ENCODE assay signal across 1 cellular context in the genomic region with DNA sequence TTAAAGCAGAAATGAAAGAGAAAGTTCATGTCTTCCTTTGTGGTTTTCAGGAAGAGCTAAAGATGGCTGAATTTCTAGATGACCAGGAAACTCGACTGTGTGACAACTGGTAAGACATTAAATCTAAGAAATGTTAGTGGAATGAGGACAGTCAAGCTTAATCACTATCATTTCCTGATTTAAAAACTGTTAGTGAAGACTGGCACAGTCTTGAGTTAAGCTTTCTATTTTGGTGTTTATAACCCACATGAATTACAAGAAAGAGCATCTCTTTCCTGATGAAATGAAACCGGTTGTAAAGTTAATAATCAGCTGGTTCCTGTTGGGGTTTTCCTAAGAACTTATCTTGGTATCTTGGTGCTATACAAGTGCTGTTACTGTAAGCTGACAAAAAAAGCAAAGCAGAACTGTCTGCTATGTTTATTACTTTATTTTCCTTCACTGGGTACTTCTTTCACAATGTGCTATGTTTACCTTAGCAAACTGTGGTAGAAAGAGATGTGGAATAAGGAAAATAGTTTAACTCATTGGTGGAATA.
A peak's percentile ranks its signal among the peaks of the same experiment; 100 is the strongest.
TF ChIP-seq lines count a peak whose summit lies in the region.

No MANE protein-coding gene starts in this region.

TF ChIP-seq in GM12878, 131 proteins besides CTCF, POLR2A, EP300 and RAD21 (continued from another document and continues in another):
- no peak for TF ChIP-seq ZNF207 (IDR thresholded peaks at IDR 0.05; ENCODE audit: borderline replicate concordance)
- peak; percentile 70 for TF ChIP-seq ZNF24 (IDR thresholded peaks at IDR 0.05)
- no peak for TF ChIP-seq POU2F2 (IDR thresholded peaks at IDR 0.05; ENCODE audit: borderline replicate concordance, low read depth, low read length)
- no peak for TF ChIP-seq WRNIP1 (IDR thresholded peaks at IDR 0.05; ENCODE audit: borderline replicate concordance, low read depth, low read length)
- 0 out of 2 replicates have a peak, but pooled peaks have one; percentile 16 for TF ChIP-seq TAF1 (IDR thresholded peaks at IDR 0.05; ENCODE audit: borderline replicate concordance, low read depth, low read length)
- TF ChIP-seq, protein P1, sequence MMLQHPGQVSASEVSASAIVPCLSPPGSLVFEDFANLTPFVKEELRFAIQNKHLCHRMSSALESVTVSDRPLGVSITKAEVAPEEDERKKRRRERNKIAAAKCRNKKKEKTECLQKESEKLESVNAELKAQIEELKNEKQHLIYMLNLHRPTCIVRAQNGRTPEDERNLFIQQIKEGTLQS (IDR thresholded peaks at IDR 0.05; ENCODE audit: borderline replicate concordance, extremely low read depth, low read depth, low read length), result no peak
- no peak for TF ChIP-seq HDAC2 (IDR thresholded peaks at IDR 0.05)
- TF ChIP-seq, protein P2, sequence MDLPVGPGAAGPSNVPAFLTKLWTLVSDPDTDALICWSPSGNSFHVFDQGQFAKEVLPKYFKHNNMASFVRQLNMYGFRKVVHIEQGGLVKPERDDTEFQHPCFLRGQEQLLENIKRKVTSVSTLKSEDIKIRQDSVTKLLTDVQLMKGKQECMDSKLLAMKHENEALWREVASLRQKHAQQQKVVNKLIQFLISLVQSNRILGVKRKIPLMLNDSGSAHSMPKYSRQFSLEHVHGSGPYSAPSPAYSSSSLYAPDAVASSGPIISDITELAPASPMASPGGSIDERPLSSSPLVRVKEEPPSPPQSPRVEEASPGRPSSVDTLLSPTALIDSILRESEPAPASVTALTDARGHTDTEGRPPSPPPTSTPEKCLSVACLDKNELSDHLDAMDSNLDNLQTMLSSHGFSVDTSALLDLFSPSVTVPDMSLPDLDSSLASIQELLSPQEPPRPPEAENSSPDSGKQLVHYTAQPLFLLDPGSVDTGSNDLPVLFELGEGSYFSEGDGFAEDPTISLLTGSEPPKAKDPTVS (IDR thresholded peaks at IDR 0.05; ENCODE audit: low read depth, low read length), result no peak
- TF ChIP-seq, protein P3, sequence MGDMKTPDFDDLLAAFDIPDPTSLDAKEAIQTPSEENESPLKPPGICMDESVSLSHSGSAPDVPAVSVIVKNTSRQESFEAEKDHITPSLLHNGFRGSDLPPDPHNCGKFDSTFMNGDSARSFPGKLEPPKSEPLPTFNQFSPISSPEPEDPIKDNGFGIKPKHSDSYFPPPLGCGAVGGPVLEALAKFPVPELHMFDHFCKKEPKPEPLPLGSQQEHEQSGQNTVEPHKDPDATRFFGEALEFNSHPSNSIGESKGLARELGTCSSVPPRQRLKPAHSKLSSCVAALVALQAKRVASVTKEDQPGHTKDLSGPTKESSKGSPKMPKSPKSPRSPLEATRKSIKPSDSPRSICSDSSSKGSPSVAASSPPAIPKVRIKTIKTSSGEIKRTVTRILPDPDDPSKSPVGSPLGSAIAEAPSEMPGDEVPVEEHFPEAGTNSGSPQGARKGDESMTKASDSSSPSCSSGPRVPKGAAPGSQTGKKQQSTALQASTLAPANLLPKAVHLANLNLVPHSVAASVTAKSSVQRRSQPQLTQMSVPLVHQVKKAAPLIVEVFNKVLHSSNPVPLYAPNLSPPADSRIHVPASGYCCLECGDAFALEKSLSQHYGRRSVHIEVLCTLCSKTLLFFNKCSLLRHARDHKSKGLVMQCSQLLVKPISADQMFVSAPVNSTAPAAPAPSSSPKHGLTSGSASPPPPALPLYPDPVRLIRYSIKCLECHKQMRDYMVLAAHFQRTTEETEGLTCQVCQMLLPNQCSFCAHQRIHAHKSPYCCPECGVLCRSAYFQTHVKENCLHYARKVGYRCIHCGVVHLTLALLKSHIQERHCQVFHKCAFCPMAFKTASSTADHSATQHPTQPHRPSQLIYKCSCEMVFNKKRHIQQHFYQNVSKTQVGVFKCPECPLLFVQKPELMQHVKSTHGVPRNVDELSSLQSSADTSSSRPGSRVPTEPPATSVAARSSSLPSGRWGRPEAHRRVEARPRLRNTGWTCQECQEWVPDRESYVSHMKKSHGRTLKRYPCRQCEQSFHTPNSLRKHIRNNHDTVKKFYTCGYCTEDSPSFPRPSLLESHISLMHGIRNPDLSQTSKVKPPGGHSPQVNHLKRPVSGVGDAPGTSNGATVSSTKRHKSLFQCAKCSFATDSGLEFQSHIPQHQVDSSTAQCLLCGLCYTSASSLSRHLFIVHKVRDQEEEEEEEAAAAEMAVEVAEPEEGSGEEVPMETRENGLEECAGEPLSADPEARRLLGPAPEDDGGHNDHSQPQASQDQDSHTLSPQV (IDR thresholded peaks at IDR 0.05), result no peak
- no peak for TF ChIP-seq PAX5 (IDR thresholded peaks at IDR 0.05; ENCODE audit: borderline replicate concordance, low read depth, low read length)
- TF ChIP-seq IKZF2 (IDR thresholded peaks at IDR 0.05), result peak; percentile 83 to 89
- TF ChIP-seq, protein P4, sequence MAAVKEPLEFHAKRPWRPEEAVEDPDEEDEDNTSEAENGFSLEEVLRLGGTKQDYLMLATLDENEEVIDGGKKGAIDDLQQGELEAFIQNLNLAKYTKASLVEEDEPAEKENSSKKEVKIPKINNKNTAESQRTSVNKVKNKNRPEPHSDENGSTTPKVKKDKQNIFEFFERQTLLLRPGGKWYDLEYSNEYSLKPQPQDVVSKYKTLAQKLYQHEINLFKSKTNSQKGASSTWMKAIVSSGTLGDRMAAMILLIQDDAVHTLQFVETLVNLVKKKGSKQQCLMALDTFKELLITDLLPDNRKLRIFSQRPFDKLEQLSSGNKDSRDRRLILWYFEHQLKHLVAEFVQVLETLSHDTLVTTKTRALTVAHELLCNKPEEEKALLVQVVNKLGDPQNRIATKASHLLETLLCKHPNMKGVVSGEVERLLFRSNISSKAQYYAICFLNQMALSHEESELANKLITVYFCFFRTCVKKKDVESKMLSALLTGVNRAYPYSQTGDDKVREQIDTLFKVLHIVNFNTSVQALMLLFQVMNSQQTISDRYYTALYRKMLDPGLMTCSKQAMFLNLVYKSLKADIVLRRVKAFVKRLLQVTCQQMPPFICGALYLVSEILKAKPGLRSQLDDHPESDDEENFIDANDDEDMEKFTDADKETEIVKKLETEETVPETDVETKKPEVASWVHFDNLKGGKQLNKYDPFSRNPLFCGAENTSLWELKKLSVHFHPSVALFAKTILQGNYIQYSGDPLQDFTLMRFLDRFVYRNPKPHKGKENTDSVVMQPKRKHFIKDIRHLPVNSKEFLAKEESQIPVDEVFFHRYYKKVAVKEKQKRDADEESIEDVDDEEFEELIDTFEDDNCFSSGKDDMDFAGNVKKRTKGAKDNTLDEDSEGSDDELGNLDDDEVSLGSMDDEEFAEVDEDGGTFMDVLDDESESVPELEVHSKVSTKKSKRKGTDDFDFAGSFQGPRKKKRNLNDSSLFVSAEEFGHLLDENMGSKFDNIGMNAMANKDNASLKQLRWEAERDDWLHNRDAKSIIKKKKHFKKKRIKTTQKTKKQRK (IDR thresholded peaks at IDR 0.05; ENCODE audit: low read depth, low read length), result no peak
- TF ChIP-seq, protein P5, sequence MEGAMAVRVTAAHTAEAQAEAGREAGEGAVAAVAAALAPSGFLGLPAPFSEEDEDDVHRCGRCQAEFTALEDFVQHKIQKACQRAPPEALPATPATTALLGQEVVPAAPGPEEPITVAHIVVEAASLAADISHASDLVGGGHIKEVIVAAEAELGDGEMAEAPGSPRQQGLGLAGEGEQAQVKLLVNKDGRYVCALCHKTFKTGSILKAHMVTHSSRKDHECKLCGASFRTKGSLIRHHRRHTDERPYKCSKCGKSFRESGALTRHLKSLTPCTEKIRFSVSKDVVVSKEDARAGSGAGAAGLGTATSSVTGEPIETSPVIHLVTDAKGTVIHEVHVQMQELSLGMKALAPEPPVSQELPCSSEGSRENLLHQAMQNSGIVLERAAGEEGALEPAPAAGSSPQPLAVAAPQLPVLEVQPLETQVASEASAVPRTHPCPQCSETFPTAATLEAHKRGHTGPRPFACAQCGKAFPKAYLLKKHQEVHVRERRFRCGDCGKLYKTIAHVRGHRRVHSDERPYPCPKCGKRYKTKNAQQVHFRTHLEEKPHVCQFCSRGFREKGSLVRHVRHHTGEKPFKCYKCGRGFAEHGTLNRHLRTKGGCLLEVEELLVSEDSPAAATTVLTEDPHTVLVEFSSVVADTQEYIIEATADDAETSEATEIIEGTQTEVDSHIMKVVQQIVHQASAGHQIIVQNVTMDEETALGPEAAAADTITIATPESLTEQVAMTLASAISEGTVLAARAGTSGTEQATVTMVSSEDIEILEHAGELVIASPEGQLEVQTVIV (IDR thresholded peaks at IDR 0.05; ENCODE audit: borderline replicate concordance, partially characterized antibody), result no peak
- TF ChIP-seq, protein P6, sequence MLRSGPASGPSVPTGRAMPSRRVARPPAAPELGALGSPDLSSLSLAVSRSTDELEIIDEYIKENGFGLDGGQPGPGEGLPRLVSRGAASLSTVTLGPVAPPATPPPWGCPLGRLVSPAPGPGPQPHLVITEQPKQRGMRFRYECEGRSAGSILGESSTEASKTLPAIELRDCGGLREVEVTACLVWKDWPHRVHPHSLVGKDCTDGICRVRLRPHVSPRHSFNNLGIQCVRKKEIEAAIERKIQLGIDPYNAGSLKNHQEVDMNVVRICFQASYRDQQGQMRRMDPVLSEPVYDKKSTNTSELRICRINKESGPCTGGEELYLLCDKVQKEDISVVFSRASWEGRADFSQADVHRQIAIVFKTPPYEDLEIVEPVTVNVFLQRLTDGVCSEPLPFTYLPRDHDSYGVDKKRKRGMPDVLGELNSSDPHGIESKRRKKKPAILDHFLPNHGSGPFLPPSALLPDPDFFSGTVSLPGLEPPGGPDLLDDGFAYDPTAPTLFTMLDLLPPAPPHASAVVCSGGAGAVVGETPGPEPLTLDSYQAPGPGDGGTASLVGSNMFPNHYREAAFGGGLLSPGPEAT (IDR thresholded peaks at IDR 0.05; ENCODE audit: low read depth), result peak; percentile 81
- no peak for TF ChIP-seq ZZZ3 (IDR thresholded peaks at IDR 0.05; ENCODE audit: control insufficient read depth, insufficient read length, low read depth)
- no peak for TF ChIP-seq HCFC1 (IDR thresholded peaks at IDR 0.05; ENCODE audit: low read length)
- no peak for TF ChIP-seq CEBPB (IDR thresholded peaks at IDR 0.05; ENCODE audit: borderline replicate concordance in 1 of 2, low read depth in 2 of 2, low read length in 2 of 2)
- no peak for TF ChIP-seq IRF4 (IDR thresholded peaks at IDR 0.05; ENCODE audit: low read depth, low read length)
- TF ChIP-seq KLF5 (IDR thresholded peaks at IDR 0.05; ENCODE audit: partially characterized antibody), result no peak
- TF ChIP-seq, protein P7, sequence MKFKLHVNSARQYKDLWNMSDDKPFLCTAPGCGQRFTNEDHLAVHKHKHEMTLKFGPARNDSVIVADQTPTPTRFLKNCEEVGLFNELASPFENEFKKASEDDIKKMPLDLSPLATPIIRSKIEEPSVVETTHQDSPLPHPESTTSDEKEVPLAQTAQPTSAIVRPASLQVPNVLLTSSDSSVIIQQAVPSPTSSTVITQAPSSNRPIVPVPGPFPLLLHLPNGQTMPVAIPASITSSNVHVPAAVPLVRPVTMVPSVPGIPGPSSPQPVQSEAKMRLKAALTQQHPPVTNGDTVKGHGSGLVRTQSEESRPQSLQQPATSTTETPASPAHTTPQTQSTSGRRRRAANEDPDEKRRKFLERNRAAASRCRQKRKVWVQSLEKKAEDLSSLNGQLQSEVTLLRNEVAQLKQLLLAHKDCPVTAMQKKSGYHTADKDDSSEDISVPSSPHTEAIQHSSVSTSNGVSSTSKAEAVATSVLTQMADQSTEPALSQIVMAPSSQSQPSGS (IDR thresholded peaks at IDR 0.05; ENCODE audit: low read length), result peak; percentile 48
- no peak for TF ChIP-seq ESRRA (IDR thresholded peaks at IDR 0.05; ENCODE audit: low read length)
- TF ChIP-seq JUNB (IDR thresholded peaks at IDR 0.05), result 0 out of 2 replicates have a peak, but pooled peaks have one; percentile 9
- no peak for TF ChIP-seq STAT1 (conservative IDR thresholded peaks at IDR 0.05)
- TF ChIP-seq MEF2B (IDR thresholded peaks at IDR 0.05; ENCODE audit: partially characterized antibody, poor library complexity, severe bottlenecking), result peak; percentile 68
- TF ChIP-seq CREB1 (IDR thresholded peaks at IDR 0.05; ENCODE audit: low read depth), result 0 out of 2 replicates have a peak, but pooled peaks have one; percentile 16
- 0 out of 4 replicates have a peak, but pooled peaks of 1 of the 2 experiments have one; percentile 4 for TF ChIP-seq BHLHE40 (IDR thresholded peaks at IDR 0.05; ENCODE audit: borderline replicate concordance in 1 of 2, low read depth in 2 of 2, low read length in 1 of 2)
- TF ChIP-seq, protein P8, sequence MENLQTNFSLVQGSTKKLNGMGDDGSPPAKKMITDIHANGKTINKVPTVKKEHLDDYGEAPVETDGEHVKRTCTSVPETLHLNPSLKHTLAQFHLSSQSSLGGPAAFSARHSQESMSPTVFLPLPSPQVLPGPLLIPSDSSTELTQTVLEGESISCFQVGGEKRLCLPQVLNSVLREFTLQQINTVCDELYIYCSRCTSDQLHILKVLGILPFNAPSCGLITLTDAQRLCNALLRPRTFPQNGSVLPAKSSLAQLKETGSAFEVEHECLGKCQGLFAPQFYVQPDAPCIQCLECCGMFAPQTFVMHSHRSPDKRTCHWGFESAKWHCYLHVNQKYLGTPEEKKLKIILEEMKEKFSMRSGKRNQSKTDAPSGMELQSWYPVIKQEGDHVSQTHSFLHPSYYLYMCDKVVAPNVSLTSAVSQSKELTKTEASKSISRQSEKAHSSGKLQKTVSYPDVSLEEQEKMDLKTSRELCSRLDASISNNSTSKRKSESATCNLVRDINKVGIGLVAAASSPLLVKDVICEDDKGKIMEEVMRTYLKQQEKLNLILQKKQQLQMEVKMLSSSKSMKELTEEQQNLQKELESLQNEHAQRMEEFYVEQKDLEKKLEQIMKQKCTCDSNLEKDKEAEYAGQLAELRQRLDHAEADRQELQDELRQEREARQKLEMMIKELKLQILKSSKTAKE (IDR thresholded peaks at IDR 0.05; ENCODE audit: low read depth, poor library complexity, severe bottlenecking), result peak; percentile 59
- TF ChIP-seq MTA2 (IDR thresholded peaks at IDR 0.05; ENCODE audit: low read depth), result no peak
- TF ChIP-seq, protein P9, sequence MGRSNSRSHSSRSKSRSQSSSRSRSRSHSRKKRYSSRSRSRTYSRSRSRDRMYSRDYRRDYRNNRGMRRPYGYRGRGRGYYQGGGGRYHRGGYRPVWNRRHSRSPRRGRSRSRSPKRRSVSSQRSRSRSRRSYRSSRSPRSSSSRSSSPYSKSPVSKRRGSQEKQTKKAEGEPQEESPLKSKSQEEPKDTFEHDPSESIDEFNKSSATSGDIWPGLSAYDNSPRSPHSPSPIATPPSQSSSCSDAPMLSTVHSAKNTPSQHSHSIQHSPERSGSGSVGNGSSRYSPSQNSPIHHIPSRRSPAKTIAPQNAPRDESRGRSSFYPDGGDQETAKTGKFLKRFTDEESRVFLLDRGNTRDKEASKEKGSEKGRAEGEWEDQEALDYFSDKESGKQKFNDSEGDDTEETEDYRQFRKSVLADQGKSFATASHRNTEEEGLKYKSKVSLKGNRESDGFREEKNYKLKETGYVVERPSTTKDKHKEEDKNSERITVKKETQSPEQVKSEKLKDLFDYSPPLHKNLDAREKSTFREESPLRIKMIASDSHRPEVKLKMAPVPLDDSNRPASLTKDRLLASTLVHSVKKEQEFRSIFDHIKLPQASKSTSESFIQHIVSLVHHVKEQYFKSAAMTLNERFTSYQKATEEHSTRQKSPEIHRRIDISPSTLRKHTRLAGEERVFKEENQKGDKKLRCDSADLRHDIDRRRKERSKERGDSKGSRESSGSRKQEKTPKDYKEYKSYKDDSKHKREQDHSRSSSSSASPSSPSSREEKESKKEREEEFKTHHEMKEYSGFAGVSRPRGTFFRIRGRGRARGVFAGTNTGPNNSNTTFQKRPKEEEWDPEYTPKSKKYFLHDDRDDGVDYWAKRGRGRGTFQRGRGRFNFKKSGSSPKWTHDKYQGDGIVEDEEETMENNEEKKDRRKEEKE (IDR thresholded peaks at IDR 0.05), result no peak
- peak; percentile 36; the same call in 1 of the 2 replicates for TF ChIP-seq DPF2 (IDR thresholded peaks at IDR 0.05)
- 0 out of 2 replicates have a peak, but pooled peaks have one; percentile 41 for TF ChIP-seq RCOR1 (conservative IDR thresholded peaks at IDR 0.05; ENCODE audit: low read depth, low read length)
- no peak for TF ChIP-seq CHD4 (IDR thresholded peaks at IDR 0.05)
- TF ChIP-seq PAX8 (IDR thresholded peaks at IDR 0.05), result no peak; the same call in 1 of the 2 replicates
- no peak for TF ChIP-seq NFYA (IDR thresholded peaks at IDR 0.05; ENCODE audit: borderline replicate concordance, low read depth, low read length)
